1 cellular context compared by ENCODE assay signal in genomic region chr15:58392611-58393161, GRCh38.
TF ChIP-seq lines count a peak whose summit lies in the region.

No MANE protein-coding gene starts in this region.

TF ChIP-seq in GM23338, 12 proteins besides CTCF, POLR2A, EP300 and RAD21 (continued from another document):
- no peak for TF ChIP-seq REST (IDR thresholded peaks at IDR 0.05; ENCODE audit: unreplicated experiment)
- TF ChIP-seq EZH2phosphoT487 (IDR thresholded peaks at IDR 0.05; ENCODE audit: unreplicated experiment) = no peak
- no peak for TF ChIP-seq ETS1 (IDR thresholded peaks at IDR 0.05)
- no peak for TF ChIP-seq CREB1 (CRISPR knock-in tag; IDR thresholded peaks at IDR 0.05; ENCODE audit: low read depth)
